Comparison of ENCODE assay signal across 30 cellular contexts in genomic region chr2:122705751-122706150, GRCh38.
"Had no signal": no experiment of that assay in that cellular context is flagged by ENCODE, and none has a peak within 500 bp of the region (broad histone marks: within the 10 kb centered on the region; RNA-seq: fewer than 3 reads in every experiment).

No MANE protein-coding gene starts in this region.

- ATAC-seq: activated T-cell treated with anti-CD3 and anti-CD28 coated beads, Interleukin-2, amount 50 U/mL, for 4 hours; activated T-helper 17 cell treated with anti-CD3 and anti-CD28 coated beads, Interleukin-2, amount 50 U/mL, for 72 hours; body of pancreas; effector memory CD8-positive, alpha-beta T cell; foreskin keratinocyte; gastrocnemius medialis; heart left ventricle; WTC11 had no signal

- H3K4me1 ChIP-seq: body of pancreas, esophagus muscularis mucosa, foreskin keratinocyte, gastrocnemius medialis, heart left ventricle had no signal

- DNase-seq: activated CD4-positive, alpha-beta memory T cell treated with anti-CD3 and anti-CD28 coated beads, Interleukin-2, amount 10 ng/mL, durations not matched to agents 7 days and 5 days; activated CD4-positive, alpha-beta T cell treated with anti-CD3 and anti-CD28 coated beads for 1 hour; activated CD4-positive, alpha-beta T cell treated with anti-CD3 and anti-CD28 coated beads for 4 hours; activated CD4-positive, alpha-beta T cell treated with anti-CD3 and anti-CD28 coated beads, Interleukin-2, amount 10 ng/mL, durations not matched to agents 7 days and 5 days; activated CD4-positive, alpha-beta T cell treated with anti-CD3 and anti-CD28 coated beads, Interleukin-2, amount 50 U/mL, for 4 hours; activated CD8-positive, alpha-beta memory T cell treated with anti-CD3 and anti-CD28 coated beads, Interleukin-2, amount 50 U/mL, for 48 hours; activated effector memory CD4-positive, alpha-beta T cell treated with Interleukin-2 at 50 U/mL for 16 hours; activated gamma-delta T cell treated with Interleukin-2 at 50 U/mL for 16 hours; activated naive CD4-positive, alpha-beta T cell treated with anti-CD3 and anti-CD28 coated beads, Interleukin-2, amount 50 U/mL, for 16 hours; activated naive CD4-positive, alpha-beta T cell treated with Interleukin-2 at 50 U/mL for 16 hours; activated T-cell treated with anti-CD3 and anti-CD28 coated beads, Interleukin-2, amount 50 U/mL, for 4 hours; amniotic stem cell; aorta; body of pancreas; caudate nucleus; cortex of kidney; dermis blood vessel endothelial cell; effector CD4-positive, alpha-beta T cell; effector memory CD8-positive, alpha-beta T cell; erythroblast; foreskin keratinocyte; gastrocnemius medialis; glutamatergic neuron; heart left ventricle; T-helper 2 cell had no signal

- H3K36me3 ChIP-seq: esophagus muscularis mucosa, gastrocnemius medialis, heart left ventricle had no signal

- H3K27ac ChIP-seq: body of pancreas, esophagus muscularis mucosa, foreskin keratinocyte, gastrocnemius medialis, heart left ventricle, VCaP had no signal

- H3K27me3 ChIP-seq: body of pancreas, esophagus muscularis mucosa, foreskin keratinocyte, gastrocnemius medialis, heart left ventricle had no signal

- H3K4me3 ChIP-seq: body of pancreas, esophagus muscularis mucosa, gastrocnemius medialis, heart left ventricle had no signal

- H3K9me3 ChIP-seq: body of pancreas, esophagus muscularis mucosa, gastrocnemius medialis, heart left ventricle had no signal

- FAIRE-seq: colon had no signal
